In genomic region chr5:159092288-159092687, GRCh38 we compare ENCODE assay signal across 19 cellular contexts.
"Had no signal": no experiment of that assay in that cellular context is flagged by ENCODE, and none has a peak within 500 bp of the region (broad histone marks: within the 10 kb centered on the region; RNA-seq: fewer than 3 reads in every experiment).

No MANE protein-coding gene starts in this region.

- H3K9me3 ChIP-seq: breast epithelium, esophagus muscularis mucosa, heart right ventricle, left lung, pancreas, stomach, transverse colon had no signal

- H3K4me3 ChIP-seq: left lung, neural progenitor cell, pancreas, stomach, transverse colon had no signal

- H3K9ac ChIP-seq: neural progenitor cell had no signal

- H3K4me2 ChIP-seq: neural progenitor cell had no signal

- DNase-seq: activated CD4-positive, alpha-beta T cell treated with anti-CD3 and anti-CD28 coated beads, Interleukin-2, amount 50 U/mL, for 4 hours; activated CD4-positive, CD25-positive, alpha-beta regulatory T cell treated with anti-CD3 and anti-CD28 coated beads, Interleukin-2, amount 50 U/mL, for 72 hours; activated CD8-positive, alpha-beta memory T cell treated with anti-CD3 and anti-CD28 coated beads, Interleukin-2, amount 10 ng/mL, durations not matched to agents 7 days and 5 days; activated effector memory CD4-positive, alpha-beta T cell treated with anti-CD3 and anti-CD28 coated beads, Interleukin-2, amount 50 U/mL, for 16 hours; activated T-cell treated with anti-CD3 and anti-CD28 coated beads, Interleukin-2, amount 50 U/mL, for 4 hours; foreskin fibroblast; heart right ventricle; islet precursor cell; left lung; mesendoderm; pancreas; stimulated activated CD4-positive, alpha-beta T cell treated with anti-CD3 and anti-CD28 coated beads, Interleukin-4, amount 100 ng/mL, for 4 hours; stomach; transverse colon had no signal

- H3K27me3 ChIP-seq: pancreas had no signal

- ATAC-seq: activated CD8-positive, alpha-beta memory T cell treated with anti-CD3 and anti-CD28 coated beads, Interleukin-2, amount 10 ng/mL, durations not matched to agents 7 days and 5 days; activated naive CD4-positive, alpha-beta T cell treated with anti-CD3 and anti-CD28 coated beads, Interleukin-2, amount 50 U/mL, for 72 hours; activated T-cell treated with anti-CD3 and anti-CD28 coated beads, Interleukin-2, amount 50 U/mL, for 4 hours; heart right ventricle; left lung; pancreas had no signal

- H3K4me1 ChIP-seq: breast epithelium had no signal

- H2AFZ ChIP-seq: neural progenitor cell had no signal

- H3K36me3 ChIP-seq: breast epithelium, esophagus muscularis mucosa, left lung, neural progenitor cell, pancreas, stomach, transverse colon had no signal

- FAIRE-seq: endometrium, pancreas had no signal

- H3K27ac ChIP-seq: left lung, neural progenitor cell, pancreas, stomach, transverse colon had no signal

- H3K9me3 Mint-ChIP-seq: activated naive CD4-positive, alpha-beta T cell treated with anti-CD3 and anti-CD28 coated beads, Interleukin-2, amount 50 U/mL, for 72 hours; activated T-cell treated with anti-CD3 and anti-CD28 coated beads, Interleukin-2, amount 50 U/mL, for 4 hours; neural progenitor cell had no signal

- H3K36me3 Mint-ChIP-seq: activated CD8-positive, alpha-beta memory T cell treated with anti-CD3 and anti-CD28 coated beads, Interleukin-2, amount 10 ng/mL, durations not matched to agents 7 days and 5 days; activated naive CD4-positive, alpha-beta T cell treated with anti-CD3 and anti-CD28 coated beads, Interleukin-2, amount 50 U/mL, for 72 hours; neural progenitor cell had no signal

- H3K27ac Mint-ChIP-seq: activated CD8-positive, alpha-beta memory T cell treated with anti-CD3 and anti-CD28 coated beads, Interleukin-2, amount 10 ng/mL, durations not matched to agents 7 days and 5 days; activated naive CD4-positive, alpha-beta T cell treated with anti-CD3 and anti-CD28 coated beads, Interleukin-2, amount 50 U/mL, for 72 hours; neural progenitor cell had no signal

- H3K4me3 Mint-ChIP-seq: activated CD8-positive, alpha-beta memory T cell treated with anti-CD3 and anti-CD28 coated beads, Interleukin-2, amount 10 ng/mL, durations not matched to agents 7 days and 5 days; activated T-cell treated with anti-CD3 and anti-CD28 coated beads, Interleukin-2, amount 50 U/mL, for 4 hours; neural progenitor cell had no signal
